1 cellular context compared by ENCODE assay signal in genomic region chr7:47931788-47932425, GRCh38.
TF ChIP-seq lines count a peak whose summit lies in the region.

No MANE protein-coding gene starts in this region.

TF ChIP-seq in HepG2, 621 proteins besides CTCF, POLR2A, EP300 and RAD21 (continued from another document):
- TF ChIP-seq HNF4G (IDR thresholded peaks at IDR 0.05; ENCODE audit: borderline replicate concordance, low read depth, low read length) (no peak), HNF4G (CRISPR knock-in tag; IDR thresholded peaks at IDR 0.05; ENCODE audit: borderline replicate concordance, low read depth) (no peak), PBX3 (CRISPR knock-in tag; IDR thresholded peaks at IDR 0.05; ENCODE audit: borderline replicate concordance) (no peak), NFKB2 (CRISPR knock-in tag; IDR thresholded peaks at IDR 0.05; ENCODE audit: borderline replicate concordance) (no peak), ZFP36 (IDR thresholded peaks at IDR 0.05; ENCODE audit: borderline replicate concordance, low read depth, low read length, partially characterized antibody) (no peak), MTA3 (CRISPR knock-in tag; IDR thresholded peaks at IDR 0.05) (no peak), ZBED4 (CRISPR knock-in tag; IDR thresholded peaks at IDR 0.05; ENCODE audit: borderline replicate concordance) (no peak), GABPA (IDR thresholded peaks at IDR 0.05; ENCODE audit: low read depth, low read length) (no peak), GABPA (CRISPR knock-in tag; IDR thresholded peaks at IDR 0.05; ENCODE audit: low read depth) (no peak), U2AF2 (IDR thresholded peaks at IDR 0.05; ENCODE audit: low read depth, low read length) (no peak), ZNF747 (CRISPR knock-in tag; IDR thresholded peaks at IDR 0.05; ENCODE audit: borderline replicate concordance) (no peak)
